In the genomic region with DNA sequence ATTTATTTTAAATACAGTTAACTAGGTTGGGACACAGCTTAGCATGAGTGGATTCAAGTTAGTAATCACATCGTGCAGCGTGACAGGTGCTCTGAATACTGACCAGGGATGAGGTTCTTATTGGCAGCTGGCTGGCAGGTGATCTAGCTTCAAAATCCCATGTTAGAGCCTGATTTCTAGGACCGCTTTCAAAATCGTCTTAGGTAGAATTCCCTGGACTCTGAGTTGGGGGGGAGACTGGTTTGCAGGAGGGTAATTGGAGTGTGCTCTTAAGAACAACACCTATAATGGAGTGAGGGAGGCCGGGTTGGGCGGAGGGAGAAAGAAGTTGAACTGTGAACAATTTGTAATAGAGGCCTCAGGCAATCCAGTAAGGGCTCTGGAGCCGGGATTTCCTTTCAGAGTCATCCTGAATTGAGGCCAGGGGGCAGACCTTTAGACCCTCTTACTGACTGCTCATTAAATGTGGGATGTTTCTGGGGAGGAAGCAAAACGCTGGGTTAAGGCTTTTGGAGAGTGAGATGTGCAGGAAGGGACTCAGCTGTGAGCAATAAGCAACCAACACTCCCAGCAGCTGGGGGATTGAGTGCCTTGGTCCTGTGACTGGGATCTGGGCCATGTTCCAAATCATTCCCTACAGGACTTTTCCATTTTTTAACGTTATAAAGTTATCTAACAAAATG, we compare ENCODE assay signal across 8 cellular contexts. TPM values are rescaled to one million over a fixed set of nuclear protein-coding genes. Genes with fewer than 3 reads are reported as not detected.
DNase-seq lines count a peak whose midpoint lies in the region; ATAC-seq and TF ChIP-seq lines count a peak whose summit lies in the region.

No MANE protein-coding gene starts in this region.

- H3K27me3 Mint-ChIP-seq in CD4-positive, alpha-beta T cell = no peaks in the 10 kb centered on the region
- peaks cover 11% of the 10 kb centered on the region for H3K27me3 Mint-ChIP-seq in chondrocyte (ENCODE audit: low read depth)
- H3K27me3 Mint-ChIP-seq in neural crest cell (ENCODE audit: low read depth) = peaks cover 9% of the 10 kb centered on the region

- no peaks in the 10 kb centered on the region for H3K27me3 ChIP-seq in CD4-positive, alpha-beta T cell (ENCODE audit: control insufficient read depth, insufficient read depth, low read length)

- H3K4me3 Mint-ChIP-seq in CD4-positive, alpha-beta T cell = peak overlapping the region; percentile 91
- H3K4me3 Mint-ChIP-seq in chondrocyte (ENCODE audit: unreplicated experiment) (peak overlapping the region; percentile 89), neural crest cell (peak overlapping the region; percentile 89)

- intact Hi-C loops in CD4-positive, alpha-beta T cell (cut with DNase I, micrococcal nuclease) = loop anchor here (1.0 to 10.0 kb wide), 12 partner anchors 161 to 1992 kb away; a partner anchor contains a TSS

- peak overlapping the region; percentile 89 for H3K27ac Mint-ChIP-seq in CD4-positive, alpha-beta T cell
- H3K27ac Mint-ChIP-seq in chondrocyte (ENCODE audit: unreplicated experiment) (peak overlapping the region; percentile 86), neural crest cell (ENCODE audit: unreplicated experiment) (peak overlapping the region; percentile 23)

- peaks cover 37% of the 10 kb centered on the region for H3K36me3 Mint-ChIP-seq in CD4-positive, alpha-beta T cell (ENCODE audit: low read depth)
- H3K36me3 Mint-ChIP-seq in chondrocyte (ENCODE audit: low read depth) (peaks cover 6% of the 10 kb centered on the region), neural crest cell (ENCODE audit: low read depth) (no peaks in the 10 kb centered on the region)

- TF ChIP-seq CTCF in CD4-positive, alpha-beta T cell (IDR thresholded peaks at IDR 0.05) = peak; percentile 67
- TF ChIP-seq CTCF in chondrocyte (IDR thresholded peaks at IDR 0.05) = no peak
- TF ChIP-seq CTCF in neural crest cell (conservative IDR thresholded peaks at IDR 0.05) = no peak

- peaks cover 22% of the 10 kb centered on the region for H3K4me1 Mint-ChIP-seq in CD4-positive, alpha-beta T cell (ENCODE audit: low read depth)
- H3K4me1 Mint-ChIP-seq in chondrocyte (ENCODE audit: low read depth) (peaks cover 26% of the 10 kb centered on the region), neural crest cell (peaks cover 19% of the 10 kb centered on the region)

- ATAC-seq in CD4-positive, alpha-beta T cell (ENCODE audit: poor library complexity) = no peak
- ATAC-seq in HG03039 (IDR thresholded peaks at IDR 0.05; ENCODE audit: unreplicated experiment) = no peak

- POLR2A ChIA-PET in CD4-positive, alpha-beta T cell (lab: Charles Lee) = interaction anchor here (1.0 to 5.1 kb wide), 8 partner anchors 68 to 1430 kb away, joined by 3 to 71 read pairs (median 6); a partner anchor contains a TSS

- CTCF ChIA-PET in CD4-positive, alpha-beta T cell (lab: Charles Lee) = interaction anchor here (1.0 to 2.8 kb wide), 8 partner anchors 11 to 1353 kb away, joined by 3 to 13 read pairs (median 6); a partner anchor contains a TSS

- no peak for DNase-seq in CD4-positive, alpha-beta T cell
- DNase-seq in NCI-H1694 (lab: John Stamatoyannopoulos, UW) = peak; percentile 55
- DNase-seq in chondrocyte (ENCODE audit: low spot score) = no peak
- peak; percentile 13 for DNase-seq in neural crest cell (ENCODE audit: low read depth, low spot score)
- DNase-seq in NCI-H187 treated with DMSO at 0.1 percent for 48 hours (lab: John Stamatoyannopoulos, UW) = no peak
- DNase-seq in NCI-H2107 treated with DMSO at 0.1 percent for 48 hours (lab: John Stamatoyannopoulos, UW; ENCODE audit: unreplicated experiment) = no peak
- DNase-seq in NCI-H1417 treated with DMSO at 0.1 percent for 48 hours (lab: John Stamatoyannopoulos, UW) = no peak

- no peaks in the 10 kb centered on the region for H3K9me3 Mint-ChIP-seq in CD4-positive, alpha-beta T cell
- no peaks in the 10 kb centered on the region for H3K9me3 Mint-ChIP-seq in chondrocyte (ENCODE audit: low read depth)
- no peaks in the 10 kb centered on the region for H3K9me3 Mint-ChIP-seq in neural crest cell

- H3K27ac ChIP-seq in CD4-positive, alpha-beta T cell (ENCODE audit: low read depth, low read length) = no peak overlapping the region

- H3K9me3 ChIP-seq in CD4-positive, alpha-beta T cell (ENCODE audit: control insufficient read depth, low read length) = no peaks in the 10 kb centered on the region

RNA-seq across cellular contexts. Expression of a gene that starts 0.9 kb away (rescaled TPM):
- 10 to 100 TPM; 12.0 to 13.0 TPM for total RNA-seq in CD4-positive, alpha-beta T cell
- 16.0 to 19.1 TPM (median 18.6 TPM) in 3 replicates for total RNA-seq in chondrocyte
- total RNA-seq in neural crest cell = 25.3 and 30.0 TPM in 2 replicates

Comparison
In these comparisons a context has a peak if more than half of its experiments do, and no peak if none do; other contexts are left out.
1. DNase-seq: peak in NCI-H1694 (single experiment) and neural crest cell (single experiment); none in CD4-positive, alpha-beta T cell (0 of 10), chondrocyte (single experiment), NCI-H187 treated with DMSO at 0.1 percent for 48 hours (single experiment), NCI-H2107 treated with DMSO at 0.1 percent for 48 hours (single experiment) and NCI-H1417 treated with DMSO at 0.1 percent for 48 hours (single experiment).
2. H3K27ac Mint-ChIP-seq: peak in every context shown above with its lines; median percentile 89 in CD4-positive, alpha-beta T cell; 86 in chondrocyte; 23 in neural crest cell.
3. Peak in every context shown above with its lines, with median percentiles within 50 percentile points of each other: H3K4me3 Mint-ChIP-seq.